1 cellular context compared by ENCODE assay signal in the genomic region with DNA sequence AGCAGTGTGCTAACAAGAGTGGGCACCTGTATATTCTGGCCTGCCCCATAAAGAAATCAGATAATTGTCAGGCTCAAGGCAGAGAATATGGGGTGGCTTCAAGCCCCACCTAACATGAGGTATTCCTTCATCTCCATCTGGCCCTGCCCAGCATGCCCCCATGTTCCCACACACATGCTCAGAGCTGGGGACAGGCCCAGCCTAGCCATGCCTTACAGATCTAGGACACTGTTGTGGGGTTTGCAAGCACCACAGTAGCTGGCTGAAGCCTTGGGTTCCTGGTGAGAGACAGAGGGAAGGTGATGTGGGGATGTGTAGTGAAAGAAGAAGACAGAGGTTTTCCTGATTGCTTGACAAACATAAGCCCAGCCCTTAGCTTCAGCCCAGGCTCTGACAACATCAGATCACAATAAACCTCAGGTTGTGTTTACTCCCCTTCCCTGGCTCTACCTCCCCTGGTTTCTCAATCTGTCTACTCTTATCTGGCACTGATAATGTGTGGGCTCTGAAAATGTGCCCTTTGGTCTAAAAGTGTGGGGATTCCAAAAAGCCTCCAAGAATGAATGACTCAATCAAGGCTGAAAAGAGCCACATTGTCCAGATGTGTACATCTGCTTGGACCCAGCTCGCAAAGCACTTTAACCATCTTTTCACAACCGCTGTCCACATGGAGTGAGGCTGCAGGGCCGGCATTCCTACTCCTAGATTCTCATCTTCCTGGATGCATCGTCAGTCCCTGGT.
A peak's percentile ranks its signal among the peaks of the same experiment; 100 is the strongest.
TF ChIP-seq lines count a peak whose summit lies in the region.

No MANE protein-coding gene starts in this region.

TF ChIP-seq in HepG2, 621 proteins besides CTCF, POLR2A, EP300 and RAD21 (continued from another document):
- TF ChIP-seq DDIT3 (CRISPR knock-in tag; IDR thresholded peaks at IDR 0.05) (no peak), ZNF75D (CRISPR knock-in tag; IDR thresholded peaks at IDR 0.05; ENCODE audit: borderline replicate concordance) (no peak), NR1H2 (CRISPR knock-in tag; IDR thresholded peaks at IDR 0.05; ENCODE audit: borderline replicate concordance, low read depth) (no peak), SMAD3 (CRISPR knock-in tag; IDR thresholded peaks at IDR 0.05) (no peak), ZSCAN22 (CRISPR knock-in tag; IDR thresholded peaks at IDR 0.05) (no peak), ZNF180 (CRISPR knock-in tag; IDR thresholded peaks at IDR 0.05; ENCODE audit: borderline replicate concordance, low read depth) (no peak), SOX13 (IDR thresholded peaks at IDR 0.05) (no peak), SOX13 (CRISPR knock-in tag; conservative IDR thresholded peaks at IDR 0.05 in 1 of 2, IDR thresholded peaks at IDR 0.05 in 1 of 2) (peak in 1 of 2 experiments; percentile 89; a peak in 2 of 4 replicates), ZNF589 (CRISPR knock-in tag; conservative IDR thresholded peaks at IDR 0.05) (no peak), ZNF614 (CRISPR knock-in tag; IDR thresholded peaks at IDR 0.05; ENCODE audit: borderline replicate concordance) (no peak), ZXDC (CRISPR knock-in tag; IDR thresholded peaks at IDR 0.05) (0 out of 2 replicates have a peak, but pooled peaks have one; percentile 54), SMARCE1 (IDR thresholded peaks at IDR 0.05; ENCODE audit: borderline replicate concordance) (no peak), ZNF747 (CRISPR knock-in tag; IDR thresholded peaks at IDR 0.05; ENCODE audit: borderline replicate concordance) (no peak), CAMTA2 (CRISPR knock-in tag; IDR thresholded peaks at IDR 0.05; ENCODE audit: borderline replicate concordance) (no peak)
- TF ChIP-seq, protein P1, sequence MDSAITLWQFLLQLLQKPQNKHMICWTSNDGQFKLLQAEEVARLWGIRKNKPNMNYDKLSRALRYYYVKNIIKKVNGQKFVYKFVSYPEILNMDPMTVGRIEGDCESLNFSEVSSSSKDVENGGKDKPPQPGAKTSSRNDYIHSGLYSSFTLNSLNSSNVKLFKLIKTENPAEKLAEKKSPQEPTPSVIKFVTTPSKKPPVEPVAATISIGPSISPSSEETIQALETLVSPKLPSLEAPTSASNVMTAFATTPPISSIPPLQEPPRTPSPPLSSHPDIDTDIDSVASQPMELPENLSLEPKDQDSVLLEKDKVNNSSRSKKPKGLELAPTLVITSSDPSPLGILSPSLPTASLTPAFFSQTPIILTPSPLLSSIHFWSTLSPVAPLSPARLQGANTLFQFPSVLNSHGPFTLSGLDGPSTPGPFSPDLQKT (CRISPR knock-in tag; IDR thresholded peaks at IDR 0.05; ENCODE audit: borderline replicate concordance): no peak
- TF ChIP-seq, protein P2, sequence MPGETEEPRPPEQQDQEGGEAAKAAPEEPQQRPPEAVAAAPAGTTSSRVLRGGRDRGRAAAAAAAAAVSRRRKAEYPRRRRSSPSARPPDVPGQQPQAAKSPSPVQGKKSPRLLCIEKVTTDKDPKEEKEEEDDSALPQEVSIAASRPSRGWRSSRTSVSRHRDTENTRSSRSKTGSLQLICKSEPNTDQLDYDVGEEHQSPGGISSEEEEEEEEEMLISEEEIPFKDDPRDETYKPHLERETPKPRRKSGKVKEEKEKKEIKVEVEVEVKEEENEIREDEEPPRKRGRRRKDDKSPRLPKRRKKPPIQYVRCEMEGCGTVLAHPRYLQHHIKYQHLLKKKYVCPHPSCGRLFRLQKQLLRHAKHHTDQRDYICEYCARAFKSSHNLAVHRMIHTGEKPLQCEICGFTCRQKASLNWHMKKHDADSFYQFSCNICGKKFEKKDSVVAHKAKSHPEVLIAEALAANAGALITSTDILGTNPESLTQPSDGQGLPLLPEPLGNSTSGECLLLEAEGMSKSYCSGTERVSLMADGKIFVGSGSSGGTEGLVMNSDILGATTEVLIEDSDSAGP (CRISPR knock-in tag; IDR thresholded peaks at IDR 0.05; ENCODE audit: borderline replicate concordance): no peak
TF ChIP-seq in HepG2: peak in this region for 120.
